In genomic region chr11:132244871-132245557, GRCh38 we compare ENCODE assay signal across 23 cellular contexts.
"Had no signal": no experiment of that assay in that cellular context is flagged by ENCODE, and none has a peak within 500 bp of the region (broad histone marks: within the 10 kb centered on the region; RNA-seq: fewer than 3 reads in every experiment).

No MANE protein-coding gene starts in this region.

- H3K9me3 ChIP-seq: gastrocnemius medialis, mucosa of descending colon, ovary, testis, transverse colon had no signal

- H3K36me3 ChIP-seq: brain microvascular endothelial cell, gastrocnemius medialis, ovary, spleen, transverse colon had no signal

- H3K27me3 ChIP-seq: brain microvascular endothelial cell, dorsolateral prefrontal cortex, gastrocnemius medialis, ovary, spleen, testis, transverse colon had no signal

- ATAC-seq: activated T-cell treated with anti-CD3 and anti-CD28 coated beads, Interleukin-2, amount 50 U/mL, for 72 hours; effector memory CD8-positive, alpha-beta T cell; gastrocnemius medialis; left ventricle myocardium superior; mucosa of descending colon; natural killer cell treated with Interleukin-12 subunit alpha and Interleukin-12 subunit beta and Interleukin-15 and Interleukin-18, amount 100 ng/mL, for 72 hours had no signal

- H3K4me1 ChIP-seq: gastrocnemius medialis, spleen, testis, transverse colon had no signal

- H3K4me3 ChIP-seq: coronary artery, dorsolateral prefrontal cortex, gastrocnemius medialis, mucosa of descending colon, ovary, spleen, testis, transverse colon had no signal

- DNase-seq: activated B cell treated with CpG ODN at 0.5 μM for 24 hours; activated CD4-positive, alpha-beta T cell treated with anti-CD3 and anti-CD28 coated beads, Interleukin-2, amount 50 U/mL, for 4 hours; activated naive CD4-positive, alpha-beta T cell treated with Interleukin-2 at 50 U/mL for 16 hours; activated T-cell treated with anti-CD3 and anti-CD28 coated beads for 4 hours; activated T-cell treated with anti-CD3 and anti-CD28 coated beads, Interleukin-2, amount 50 U/mL, for 72 hours; aorta; brain microvascular endothelial cell; effector memory CD8-positive, alpha-beta T cell; erythroblast; gastrocnemius medialis; glutamatergic neuron; islet precursor cell; left ventricle myocardium superior; mucosa of descending colon; ovary; spleen; stimulated activated naive CD4-positive, alpha-beta T cell treated with Interleukin-2 at 50 U/mL for 16 hours; T-helper 1 cell; testis; transverse colon had no signal

- H3K27ac ChIP-seq: brain microvascular endothelial cell, coronary artery, gastrocnemius medialis, ovary, spleen, testis, transverse colon had no signal
